ENCODE assay signal across 20 cellular contexts in the genomic region with DNA sequence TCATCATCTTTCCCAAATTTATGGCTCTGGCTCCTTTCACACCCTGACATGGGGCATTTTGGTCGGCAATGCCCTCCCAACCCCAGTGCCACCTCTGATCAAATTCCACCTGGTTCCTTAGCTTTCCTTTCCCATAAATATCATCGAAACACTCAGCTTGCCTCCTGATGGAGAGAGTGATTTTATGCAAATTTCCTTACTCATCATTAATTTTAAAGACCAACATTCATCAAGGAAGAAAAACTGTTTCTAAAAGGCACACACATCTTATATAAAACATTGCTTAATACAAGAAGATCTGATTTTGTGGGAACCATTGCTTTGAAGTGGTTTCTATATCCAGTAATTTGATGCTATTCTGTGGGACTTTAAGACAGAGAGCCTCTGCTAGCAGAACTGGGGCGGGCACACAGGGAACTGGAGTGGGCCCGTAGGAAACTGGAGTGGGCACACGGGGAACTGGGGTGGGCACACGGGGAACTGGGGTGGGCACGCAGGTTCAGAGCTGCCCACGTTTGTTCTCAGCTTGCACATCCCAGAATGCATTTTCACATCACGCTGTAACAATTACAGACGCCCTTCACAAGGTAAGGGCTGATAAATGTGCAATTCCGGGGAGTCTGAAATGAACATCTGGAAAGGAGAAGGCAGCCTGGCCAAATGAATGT.
"Had no signal": no experiment of that assay in that cellular context is flagged by ENCODE, and none has a peak within 500 bp of the region (broad histone marks: within the 10 kb centered on the region; RNA-seq: fewer than 3 reads in every experiment).

No MANE protein-coding gene starts in this region.

- DNase-seq: cerebellar nuclear complex; dermis blood vessel endothelial cell; esophagus squamous epithelium; foreskin melanocyte; heart left ventricle; hypothalamus; left ventricle myocardium inferior; lower lobe of right lung; natural killer cell; occipital lobe; stimulated activated CD4-positive, alpha-beta T cell treated with anti-CD3 and anti-CD28 coated beads, Interleukin-15, amount 100 ng/mL, for 24 hours; stimulated activated CD4-positive, alpha-beta T cell treated with anti-CD3 and anti-CD28 coated beads, Interleukin-1b, Interleukin-23, amount 100 ng/mL, for 48 hours; stimulated activated CD4-positive, alpha-beta T cell treated with anti-CD3 and anti-CD28 coated beads, Interleukin-4, amount 100 ng/mL, for 24 hours; upper lobe of right lung had no signal

- H3K36me3 Mint-ChIP-seq: natural killer cell; stimulated activated memory B cell treated with anti-CD40 and anti-IgM and Interleukin-4, amounts not matched to agents 10 μg/mL and 1 μg/mL and 100 μg/mL, for 72 hours had no signal

- ATAC-seq: heart left ventricle; lower lobe of right lung; natural killer cell; sciatic nerve; stimulated activated memory B cell treated with anti-CD40 and anti-IgM and Interleukin-4, amounts not matched to agents 10 μg/mL and 1 μg/mL and 100 μg/mL, for 72 hours; upper lobe of right lung had no signal

- H3K4me3 Mint-ChIP-seq: memory B cell; mesothelial cell of epicardium; natural killer cell; stimulated activated memory B cell treated with anti-CD40 and anti-IgM and Interleukin-4, amounts not matched to agents 10 μg/mL and 1 μg/mL and 100 μg/mL, for 72 hours; stimulated activated naive CD8-positive, alpha-beta T cell treated with anti-CD3 and anti-CD28 coated beads, Interleukin-15, Interleukin-2, amounts not matched to agents 100 ng/mL and 50 ng/mL, for 24 hours had no signal

- H3K27ac Mint-ChIP-seq: memory B cell; mesothelial cell of epicardium; natural killer cell; neural progenitor cell; stimulated activated memory B cell treated with anti-CD40 and anti-IgM and Interleukin-4, amounts not matched to agents 10 μg/mL and 1 μg/mL and 100 μg/mL, for 72 hours; stimulated activated naive CD8-positive, alpha-beta T cell treated with anti-CD3 and anti-CD28 coated beads, Interleukin-15, Interleukin-2, amounts not matched to agents 100 ng/mL and 50 ng/mL, for 24 hours had no signal

- H3K9me3 Mint-ChIP-seq: natural killer cell; stimulated activated naive CD8-positive, alpha-beta T cell treated with anti-CD3 and anti-CD28 coated beads, Interleukin-15, Interleukin-2, amounts not matched to agents 100 ng/mL and 50 ng/mL, for 24 hours had no signal

- H3K4me1 Mint-ChIP-seq: memory B cell; stimulated activated memory B cell treated with anti-CD40 and anti-IgM and Interleukin-4, amounts not matched to agents 10 μg/mL and 1 μg/mL and 100 μg/mL, for 72 hours had no signal
